In genomic region chr4:183205682-183206081, GRCh38 we compare ENCODE assay signal across 29 cellular contexts.
"Had no signal": no experiment of that assay in that cellular context is flagged by ENCODE, and none has a peak within 500 bp of the region (broad histone marks: within the 10 kb centered on the region; RNA-seq: fewer than 3 reads in every experiment).

No MANE protein-coding gene starts in this region.

- H3K4me1 ChIP-seq: lower lobe of right lung, psoas muscle, suprapubic skin, transverse colon, vagina had no signal

- H3K27me3 ChIP-seq: esophagus squamous epithelium, heart right ventricle, ovary, suprapubic skin, transverse colon, vagina had no signal

- FAIRE-seq: endothelial cell of umbilical vein, islet of Langerhans had no signal

- H3K4me2 ChIP-seq: smooth muscle cell had no signal

- H3K4me3 ChIP-seq: coronary artery, esophagus squamous epithelium, heart right ventricle, lower lobe of right lung, ovary, psoas muscle, smooth muscle cell, suprapubic skin, transverse colon, vagina had no signal

- ATAC-seq: left colon; lower lobe of right lung; naive thymus-derived CD8-positive, alpha-beta T cell; psoas muscle; sciatic nerve; stimulated activated naive CD8-positive, alpha-beta T cell treated with anti-CD3 and anti-CD28 coated beads, Interleukin-15, amount 100 ng/mL, for 72 hours had no signal

- DNase-seq: dermis blood vessel endothelial cell; effector memory CD4-positive, alpha-beta T cell; esophagus squamous epithelium; foreskin melanocyte; glutamatergic neuron; heart right ventricle; hippocampal formation; left colon; lower lobe of right lung; naive thymus-derived CD8-positive, alpha-beta T cell; nephron progenitor cell; occipital lobe; ovary; posterior cingulate gyrus; psoas muscle; stimulated activated CD4-positive, alpha-beta T cell treated with anti-CD3 and anti-CD28 coated beads, Interleukin-12 subunit alpha, Interleukin-12 subunit beta, amount 100 ng/mL, for 4 hours; stimulated activated CD4-positive, alpha-beta T cell treated with anti-CD3 and anti-CD28 coated beads, Interleukin-1b, Interleukin-23, amount 100 ng/mL, for 48 hours; stimulated activated CD4-positive, alpha-beta T cell treated with anti-CD3 and anti-CD28 coated beads, Interleukin-4, amount 100 ng/mL, for 1 hour; stimulated activated CD8-positive, alpha-beta memory T cell treated with anti-CD3 and anti-CD28 coated beads, Interleukin-4, amount 100 ng/mL, for 48 hours; stimulated activated naive CD4-positive, alpha-beta T cell; stimulated activated naive CD8-positive, alpha-beta T cell treated with anti-CD3 and anti-CD28 coated beads, Interleukin-15, amount 100 ng/mL, for 72 hours; transverse colon had no signal

- H3K9me3 ChIP-seq: esophagus squamous epithelium, heart right ventricle, lower lobe of right lung, ovary, psoas muscle, suprapubic skin, transverse colon, vagina had no signal

- H3K36me3 ChIP-seq: ovary, transverse colon had no signal

- H3K27ac ChIP-seq: coronary artery, esophagus squamous epithelium, lower lobe of right lung, ovary, psoas muscle, suprapubic skin, transverse colon, vagina had no signal
